In genomic region chr13:95676100-95676774, GRCh38 we compare ENCODE assay signal across 1 cellular context.
TF ChIP-seq lines count a peak whose summit lies in the region.

No MANE protein-coding gene starts in this region.

TF ChIP-seq in GM12878, 131 proteins besides CTCF, POLR2A, EP300 and RAD21 (continued from another document):
- TF ChIP-seq ASH2L (IDR thresholded peaks at IDR 0.05; ENCODE audit: borderline replicate concordance, low read depth) (no peak; the same call in 1 of the 2 replicates), SMAD1 (IDR thresholded peaks at IDR 0.05; ENCODE audit: low read depth, partially characterized antibody) (peak; percentile 43), SPI1 (IDR thresholded peaks at IDR 0.05; ENCODE audit: borderline replicate concordance, insufficient read depth, low read depth, low read length) (peak; percentile 34; the same call in 1 of the 2 replicates), NKRF (conservative IDR thresholded peaks at IDR 0.05) (peak; percentile 30; the same call in 1 of the 2 replicates), HCFC1 (IDR thresholded peaks at IDR 0.05; ENCODE audit: low read length) (0 out of 2 replicates have a peak, but pooled peaks have one; percentile 6), ZBTB40 (IDR thresholded peaks at IDR 0.05; ENCODE audit: borderline replicate concordance) (0 out of 2 replicates have a peak, but pooled peaks have one; percentile 30), EED (IDR thresholded peaks at IDR 0.05; ENCODE audit: low read depth) (peak; percentile 39; the same call in 1 of the 2 replicates), MYB (IDR thresholded peaks at IDR 0.05; ENCODE audit: borderline replicate concordance, low read depth, low read length) (no peak), SMAD5 (IDR thresholded peaks at IDR 0.05; ENCODE audit: low read depth) (0 out of 2 replicates have a peak, but pooled peaks have one; percentile 16), ZNF207 (IDR thresholded peaks at IDR 0.05; ENCODE audit: borderline replicate concordance) (peak; percentile 89), MTA2 (IDR thresholded peaks at IDR 0.05; ENCODE audit: low read depth) (0 out of 2 replicates have a peak, but pooled peaks have one; percentile 27), NFYA (IDR thresholded peaks at IDR 0.05; ENCODE audit: borderline replicate concordance, low read depth, low read length) (no peak), CREM (IDR thresholded peaks at IDR 0.05; ENCODE audit: low read depth) (0 out of 2 replicates have a peak, but pooled peaks have one; percentile 10), RB1 (IDR thresholded peaks at IDR 0.05; ENCODE audit: borderline replicate concordance) (peak; percentile 59; the same call in 1 of the 2 replicates), JUNB (IDR thresholded peaks at IDR 0.05) (no peak)
- TF ChIP-seq, protein P1, sequence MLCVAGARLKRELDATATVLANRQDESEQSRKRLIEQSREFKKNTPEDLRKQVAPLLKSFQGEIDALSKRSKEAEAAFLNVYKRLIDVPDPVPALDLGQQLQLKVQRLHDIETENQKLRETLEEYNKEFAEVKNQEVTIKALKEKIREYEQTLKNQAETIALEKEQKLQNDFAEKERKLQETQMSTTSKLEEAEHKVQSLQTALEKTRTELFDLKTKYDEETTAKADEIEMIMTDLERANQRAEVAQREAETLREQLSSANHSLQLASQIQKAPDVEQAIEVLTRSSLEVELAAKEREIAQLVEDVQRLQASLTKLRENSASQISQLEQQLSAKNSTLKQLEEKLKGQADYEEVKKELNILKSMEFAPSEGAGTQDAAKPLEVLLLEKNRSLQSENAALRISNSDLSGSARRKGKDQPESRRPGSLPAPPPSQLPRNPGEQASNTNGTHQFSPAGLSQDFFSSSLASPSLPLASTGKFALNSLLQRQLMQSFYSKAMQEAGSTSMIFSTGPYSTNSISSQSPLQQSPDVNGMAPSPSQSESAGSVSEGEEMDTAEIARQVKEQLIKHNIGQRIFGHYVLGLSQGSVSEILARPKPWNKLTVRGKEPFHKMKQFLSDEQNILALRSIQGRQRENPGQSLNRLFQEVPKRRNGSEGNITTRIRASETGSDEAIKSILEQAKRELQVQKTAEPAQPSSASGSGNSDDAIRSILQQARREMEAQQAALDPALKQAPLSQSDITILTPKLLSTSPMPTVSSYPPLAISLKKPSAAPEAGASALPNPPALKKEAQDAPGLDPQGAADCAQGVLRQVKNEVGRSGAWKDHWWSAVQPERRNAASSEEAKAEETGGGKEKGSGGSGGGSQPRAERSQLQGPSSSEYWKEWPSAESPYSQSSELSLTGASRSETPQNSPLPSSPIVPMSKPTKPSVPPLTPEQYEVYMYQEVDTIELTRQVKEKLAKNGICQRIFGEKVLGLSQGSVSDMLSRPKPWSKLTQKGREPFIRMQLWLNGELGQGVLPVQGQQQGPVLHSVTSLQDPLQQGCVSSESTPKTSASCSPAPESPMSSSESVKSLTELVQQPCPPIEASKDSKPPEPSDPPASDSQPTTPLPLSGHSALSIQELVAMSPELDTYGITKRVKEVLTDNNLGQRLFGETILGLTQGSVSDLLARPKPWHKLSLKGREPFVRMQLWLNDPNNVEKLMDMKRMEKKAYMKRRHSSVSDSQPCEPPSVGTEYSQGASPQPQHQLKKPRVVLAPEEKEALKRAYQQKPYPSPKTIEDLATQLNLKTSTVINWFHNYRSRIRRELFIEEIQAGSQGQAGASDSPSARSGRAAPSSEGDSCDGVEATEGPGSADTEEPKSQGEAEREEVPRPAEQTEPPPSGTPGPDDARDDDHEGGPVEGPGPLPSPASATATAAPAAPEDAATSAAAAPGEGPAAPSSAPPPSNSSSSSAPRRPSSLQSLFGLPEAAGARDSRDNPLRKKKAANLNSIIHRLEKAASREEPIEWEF (IDR thresholded peaks at IDR 0.05; ENCODE audit: insufficient replicate concordance, low read depth, low read length) = no peak
